1 cellular context compared by ENCODE assay signal in the genomic region with DNA sequence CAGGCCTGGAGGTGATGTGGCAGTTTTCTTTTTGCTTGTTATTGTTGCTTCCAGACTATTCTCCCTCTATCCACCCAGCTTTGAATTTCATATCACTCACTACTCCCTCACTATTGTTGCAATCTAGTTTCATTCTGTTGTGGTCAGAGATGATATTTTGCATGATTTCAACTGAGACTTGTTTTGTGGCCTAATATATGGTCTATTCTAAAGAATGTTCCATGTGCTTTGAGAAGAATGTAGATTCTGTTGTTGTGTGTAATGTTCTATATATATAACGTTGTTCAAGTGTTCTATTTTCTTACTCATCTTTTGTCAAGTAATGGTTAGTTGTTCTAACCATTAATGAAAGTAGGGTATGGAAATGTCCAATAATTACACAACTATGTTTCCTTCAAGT.
TF ChIP-seq lines count a peak whose summit lies in the region.

No MANE protein-coding gene starts in this region.

TF ChIP-seq in A549, 52 proteins besides CTCF, POLR2A, EP300 and RAD21 (continued from another document):
- TF ChIP-seq, protein P1, sequence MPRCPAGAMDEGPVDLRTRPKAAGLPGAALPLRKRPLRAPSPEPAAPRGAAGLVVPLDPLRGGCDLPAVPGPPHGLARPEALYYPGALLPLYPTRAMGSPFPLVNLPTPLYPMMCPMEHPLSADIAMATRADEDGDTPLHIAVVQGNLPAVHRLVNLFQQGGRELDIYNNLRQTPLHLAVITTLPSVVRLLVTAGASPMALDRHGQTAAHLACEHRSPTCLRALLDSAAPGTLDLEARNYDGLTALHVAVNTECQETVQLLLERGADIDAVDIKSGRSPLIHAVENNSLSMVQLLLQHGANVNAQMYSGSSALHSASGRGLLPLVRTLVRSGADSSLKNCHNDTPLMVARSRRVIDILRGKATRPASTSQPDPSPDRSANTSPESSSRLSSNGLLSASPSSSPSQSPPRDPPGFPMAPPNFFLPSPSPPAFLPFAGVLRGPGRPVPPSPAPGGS (IDR thresholded peaks at IDR 0.05), result no peak
- TF ChIP-seq KDM1A (IDR thresholded peaks at IDR 0.05; ENCODE audit: low read depth) (no peak), HDAC2 (IDR thresholded peaks at IDR 0.05) (no peak), ZFP36 (IDR thresholded peaks at IDR 0.05; ENCODE audit: borderline replicate concordance, partially characterized antibody) (no peak), EHMT2 (IDR thresholded peaks at IDR 0.05; ENCODE audit: low read depth) (no peak), RNF2 (IDR thresholded peaks at IDR 0.05; ENCODE audit: borderline replicate concordance, low read depth) (no peak), KDM5A (IDR thresholded peaks at IDR 0.05) (no peak)
